Comparison of ENCODE assay signal across 33 cellular contexts in genomic region chr2:77778917-77779316, GRCh38.
"Had no signal": no experiment of that assay in that cellular context is flagged by ENCODE, and none has a peak within 500 bp of the region (broad histone marks: within the 10 kb centered on the region; RNA-seq: fewer than 3 reads in every experiment).

No MANE protein-coding gene starts in this region.

- H3K36me3 Mint-ChIP-seq: activated CD4-positive, alpha-beta memory T cell treated with anti-CD3 and anti-CD28 coated beads for 36 hours; activated naive CD8-positive, alpha-beta T cell treated with anti-CD3 and anti-CD28 coated beads for 36 hours had no signal

- H3K27me3 ChIP-seq: adrenal gland, body of pancreas, esophagus muscularis mucosa, foreskin keratinocyte, heart left ventricle, suprapubic skin, tibial nerve had no signal

- H3K4me1 ChIP-seq: adrenal gland, body of pancreas, esophagus muscularis mucosa, foreskin keratinocyte, heart left ventricle, parathyroid adenoma, psoas muscle, suprapubic skin, tibial nerve had no signal

- H3K4me1 Mint-ChIP-seq: activated naive CD8-positive, alpha-beta T cell treated with anti-CD3 and anti-CD28 coated beads for 36 hours; immature natural killer cell; naive thymus-derived CD4-positive, alpha-beta T cell had no signal

- H3K27ac ChIP-seq: adrenal gland, body of pancreas, esophagus muscularis mucosa, foreskin keratinocyte, heart left ventricle, parathyroid adenoma, psoas muscle, suprapubic skin, tibial nerve, WERI-Rb-1 had no signal

- H3K9me3 ChIP-seq: adrenal gland, body of pancreas, esophagus muscularis mucosa, psoas muscle, suprapubic skin had no signal

- ATAC-seq: activated CD4-positive, CD25-positive, alpha-beta regulatory T cell treated with anti-CD3 and anti-CD28 coated beads, Interleukin-2, amount 50 U/mL, for 24 hours; body of pancreas; foreskin keratinocyte; heart left ventricle; naive thymus-derived CD4-positive, alpha-beta T cell; psoas muscle had no signal

- H3K4me3 ChIP-seq: adrenal gland, body of pancreas, esophagus muscularis mucosa, heart left ventricle, psoas muscle, smooth muscle cell, suprapubic skin, tibial nerve had no signal

- H3K27me3 Mint-ChIP-seq: activated CD4-positive, alpha-beta memory T cell treated with anti-CD3 and anti-CD28 coated beads for 36 hours; activated naive CD8-positive, alpha-beta T cell treated with anti-CD3 and anti-CD28 coated beads for 36 hours; naive thymus-derived CD4-positive, alpha-beta T cell had no signal

- H3K27ac Mint-ChIP-seq: activated CD4-positive, alpha-beta memory T cell treated with anti-CD3 and anti-CD28 coated beads for 36 hours; activated naive CD4-positive, alpha-beta T cell treated with anti-CD3 and anti-CD28 coated beads for 36 hours; activated naive CD8-positive, alpha-beta T cell treated with anti-CD3 and anti-CD28 coated beads for 36 hours; activated T-helper 1 cell treated with anti-CD3 and anti-CD28 coated beads, Interleukin-12 subunit alpha, Interleukin-12 subunit beta, Interleukin-2, Interleukin-4 antibody, amounts not matched to agents 30 ng/mL and 10 ng/mL and 1 ng/mL, durations not matched to agents 14 hours and 24 hours and 36 hours; immature natural killer cell; naive thymus-derived CD4-positive, alpha-beta T cell had no signal

- H3K36me3 ChIP-seq: adrenal gland, esophagus muscularis mucosa, heart left ventricle, suprapubic skin, tibial nerve, WERI-Rb-1 had no signal

- DNase-seq: activated CD4-positive, alpha-beta memory T cell treated with anti-CD3 and anti-CD28 coated beads for 36 hours; activated CD4-positive, alpha-beta T cell treated with anti-CD3 and anti-CD28 coated beads for 48 hours; activated CD8-positive, alpha-beta memory T cell treated with anti-CD3 and anti-CD28 coated beads, Interleukin-2, amount 50 U/mL, for 4 hours; activated effector memory CD4-positive, alpha-beta T cell treated with anti-CD3 and anti-CD28 coated beads, Interleukin-2, amount 50 U/mL, for 16 hours; activated naive CD4-positive, alpha-beta T cell treated with anti-CD3 and anti-CD28 coated beads for 36 hours; activated naive CD8-positive, alpha-beta T cell treated with anti-CD3 and anti-CD28 coated beads for 36 hours; activated T-cell treated with anti-CD3 and anti-CD28 coated beads, Interleukin-2, amount 50 U/mL, for 1 hour; adrenal gland; aorta; body of pancreas; dermis blood vessel endothelial cell; effector CD4-positive, alpha-beta T cell; foreskin keratinocyte; heart left ventricle; hypothalamus; immature natural killer cell; kidney; midbrain; naive thymus-derived CD4-positive, alpha-beta T cell; nucleus accumbens; psoas muscle; stimulated activated CD4-positive, alpha-beta T cell treated with anti-CD3 and anti-CD28 coated beads, Interleukin-1b, Interleukin-23, amount 100 ng/mL, for 48 hours; stimulated activated naive CD4-positive, alpha-beta T cell; T1000; WERI-Rb-1 had no signal

- H3K4me3 Mint-ChIP-seq: activated CD4-positive, alpha-beta memory T cell treated with anti-CD3 and anti-CD28 coated beads for 36 hours; activated naive CD4-positive, alpha-beta T cell treated with anti-CD3 and anti-CD28 coated beads for 36 hours; activated naive CD8-positive, alpha-beta T cell treated with anti-CD3 and anti-CD28 coated beads for 36 hours; activated T-helper 1 cell treated with anti-CD3 and anti-CD28 coated beads, Interleukin-12 subunit alpha, Interleukin-12 subunit beta, Interleukin-2, Interleukin-4 antibody, amounts not matched to agents 30 ng/mL and 10 ng/mL and 1 ng/mL, durations not matched to agents 14 hours and 24 hours and 36 hours; immature natural killer cell; naive thymus-derived CD4-positive, alpha-beta T cell; neural crest cell had no signal
